In the genomic region with DNA sequence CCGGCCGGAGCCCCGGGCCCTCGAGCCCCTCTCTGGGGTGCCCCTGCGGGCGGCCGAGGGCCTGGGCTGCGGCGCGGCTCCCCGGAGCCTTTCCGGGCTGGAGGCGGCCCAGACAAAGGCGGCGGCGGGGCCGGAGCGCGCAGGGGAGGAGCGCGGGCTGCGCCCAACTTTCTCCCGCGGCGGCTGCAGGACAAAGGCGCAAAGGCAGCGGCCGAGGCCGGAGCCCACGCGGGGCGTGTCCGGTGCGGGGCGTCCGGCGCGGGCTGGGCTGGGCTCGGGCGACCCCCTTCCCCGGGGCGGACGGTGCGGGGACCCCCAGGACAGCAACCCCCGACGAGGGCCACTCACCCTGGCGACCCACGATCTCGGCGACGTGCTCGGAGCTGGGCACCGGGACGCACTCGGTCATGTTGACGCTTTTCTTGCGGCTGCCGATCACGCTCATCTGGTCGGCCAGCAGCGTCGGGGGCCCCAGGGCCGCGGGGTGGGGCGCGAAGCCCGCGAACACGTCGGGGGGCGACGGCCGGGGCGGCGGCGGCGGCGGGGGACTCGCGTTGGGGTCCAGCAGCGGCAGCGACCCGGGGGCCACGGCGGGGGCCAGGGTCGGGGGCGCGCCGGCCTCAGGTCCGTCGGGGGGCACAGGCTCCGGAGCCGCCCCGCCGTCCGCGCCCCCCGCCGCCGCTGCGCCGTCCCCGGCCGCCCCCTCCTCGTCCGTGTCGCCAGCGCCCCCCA, we compare ENCODE assay signal across 9 cellular contexts. TPM values are rescaled to one million over a fixed set of nuclear protein-coding genes. Genes with fewer than 3 reads are reported as not detected.
DNase-seq lines count a peak whose midpoint lies in the region; FAIRE-seq and TF ChIP-seq lines count a peak whose summit lies in the region.
"Had no signal": no experiment of that assay in that cellular context is flagged by ENCODE, and none has a peak within 500 bp of the region (broad histone marks: within the 10 kb centered on the region; RNA-seq: fewer than 3 reads in every experiment).

No MANE protein-coding gene starts in this region.

- H3K27me3 Mint-ChIP-seq in activated CD4-positive, alpha-beta T cell treated with anti-CD3 and anti-CD28 coated beads, Interleukin-2, amount 10 ng/mL, durations not matched to agents 24 days and 14 days: peaks cover 15% of the 10 kb centered on the region

- H3K9me3 ChIP-seq in keratinocyte (ENCODE audit: control insufficient read depth, low read depth, low read length) (no peaks in the 10 kb centered on the region), testis (no peaks in the 10 kb centered on the region)

- H3K4me1 Mint-ChIP-seq in activated CD4-positive, alpha-beta T cell treated with anti-CD3 and anti-CD28 coated beads, Interleukin-2, amount 10 ng/mL, durations not matched to agents 24 days and 14 days: peaks cover 5% of the 10 kb centered on the region

- peak overlapping the region; percentile 56 for H3K9ac ChIP-seq in keratinocyte (ENCODE audit: control insufficient read depth, extremely low read depth, insufficient read depth, low read length)

- TF ChIP-seq POLR2A in testis (IDR thresholded peaks at IDR 0.05): no peak

- peak; percentile 68 for DNase-seq in activated CD4-positive, alpha-beta T cell treated with anti-CD3 and anti-CD28 coated beads, Interleukin-2, amount 10 ng/mL, durations not matched to agents 24 days and 14 days
- DNase-seq in activated CD4-positive, alpha-beta T cell treated with anti-CD3 and anti-CD28 coated beads for 4 hours: no peak
- no peak for DNase-seq in astrocyte of the cerebellum (ENCODE audit: low read depth)
- no peak for DNase-seq in keratinocyte (ENCODE audit: low read depth, low spot score)
- DNase-seq in testis: no peak
- no peak for DNase-seq in T1000 (lab: John Stamatoyannopoulos, UW)
- no peak for DNase-seq in GM10248 (ENCODE audit: extremely low spot score)
- no peak for DNase-seq in NCI-H2029 treated with DMSO at 0.1 percent for 48 hours (lab: John Stamatoyannopoulos, UW)

- H2AFZ ChIP-seq in keratinocyte (ENCODE audit: control insufficient read depth, low read length): peak overlapping the region; percentile 37

- in situ Hi-C loops in astrocyte of the cerebellum (cut with HindIII; ENCODE audit: low sequenced_read_pairs): no loop called here

- H3K4me2 ChIP-seq in keratinocyte (ENCODE audit: control insufficient read depth, extremely low read depth, insufficient read depth, low read depth, low read length): peak overlapping the region; percentile 73

- H3K9me3 Mint-ChIP-seq in activated CD4-positive, alpha-beta T cell treated with anti-CD3 and anti-CD28 coated beads, Interleukin-2, amount 10 ng/mL, durations not matched to agents 24 days and 14 days: no peaks in the 10 kb centered on the region

- H3K27me3 ChIP-seq in keratinocyte (ENCODE audit: control insufficient read depth, extremely low read depth, insufficient read depth, low read length) (peaks cover 11% of the 10 kb centered on the region), testis (no peaks in the 10 kb centered on the region)

- H3K4me1 ChIP-seq in keratinocyte (ENCODE audit: control insufficient read depth, extremely low read depth, insufficient read depth, low read length) (no peaks in the 10 kb centered on the region), testis (peaks cover 6% of the 10 kb centered on the region)

- POLR2A ChIA-PET in GM10248 (lab: Yijun Ruan, JAX): no interaction called here

- dilution Hi-C loops in keratinocyte (cut with MboI; ENCODE audit: extremely low pct_ligation_motif_present, low sequenced_read_pairs): no loop called here

- TF ChIP-seq CTCF in astrocyte of the cerebellum (IDR thresholded peaks at IDR 0.05; ENCODE audit: low read depth, low read length, missing control alignments): no peak
- TF ChIP-seq CTCF in keratinocyte (optimal IDR thresholded peaks at IDR 0.05 in 1 of 3, IDR thresholded peaks at IDR 0.05 in 1 of 3, conservative IDR thresholded peaks at IDR 0.05 in 1 of 3; ENCODE audit: extremely low read depth in 1 of 3, insufficient read depth in 2 of 3, low read length in 3 of 3): no peak
- no peak for TF ChIP-seq CTCF in testis (IDR thresholded peaks at IDR 0.05)
- TF ChIP-seq CTCF in GM10248 (IDR thresholded peaks at IDR 0.05; ENCODE audit: control extremely low read depth, extremely low read depth, low read depth, missing control alignments): no peak

- no peaks in the 10 kb centered on the region for H4K20me1 ChIP-seq in keratinocyte (ENCODE audit: control insufficient read depth, extremely low read depth, insufficient read depth, low read length)

- intact Hi-C loops in activated CD4-positive, alpha-beta T cell treated with anti-CD3 and anti-CD28 coated beads, Interleukin-2, amount 10 ng/mL, durations not matched to agents 24 days and 14 days (cut with micrococcal nuclease): no loop called here
- intact Hi-C loops in testis (cut with DNase I; ENCODE audit: low total_unique reads): no loop called here

- H3K36me3 ChIP-seq in keratinocyte (ENCODE audit: control insufficient read depth in 2 of 2, extremely low read depth in 1 of 2, insufficient read depth in 2 of 2, low read length in 2 of 2) (no peaks in the 10 kb centered on the region), testis (ENCODE audit: low read depth, missing control alignments) (no peaks in the 10 kb centered on the region)

- WGBS in testis, 2 donors: 1% methylated on average over 79 of the region's 108 CpGs; no CpG with 5 or more reads in 1 of the 2 donors

- no peak overlapping the region for H3K27ac Mint-ChIP-seq in activated CD4-positive, alpha-beta T cell treated with anti-CD3 and anti-CD28 coated beads, Interleukin-2, amount 10 ng/mL, durations not matched to agents 24 days and 14 days

- H3K4me3 Mint-ChIP-seq in activated CD4-positive, alpha-beta T cell treated with anti-CD3 and anti-CD28 coated beads, Interleukin-2, amount 10 ng/mL, durations not matched to agents 24 days and 14 days: peak overlapping the region; percentile 48

- peaks cover 22% of the 10 kb centered on the region for H3K79me2 ChIP-seq in keratinocyte (ENCODE audit: control insufficient read depth, insufficient read depth, low read length)

- H3K27ac ChIP-seq in keratinocyte (ENCODE audit: control insufficient read depth, insufficient read depth, low read length) (no peak overlapping the region), testis (peak overlapping the region; percentile 81 to 87)

- CTCF ChIA-PET in GM10248 (lab: Yijun Ruan, JAX): interaction anchor here (1.4 kb wide), 1 partner anchor 21 kb away, joined by 3 read pairs; no protein-coding TSS in a partner anchor

- FAIRE-seq in keratinocyte (lab: Jason Lieb, UNC): no peak

- H3K9me1 ChIP-seq in keratinocyte (ENCODE audit: control insufficient read depth, extremely low read depth, insufficient read depth, low read length): no peaks in the 10 kb centered on the region

- peaks cover 2% of the 10 kb centered on the region for H3K36me3 Mint-ChIP-seq in activated CD4-positive, alpha-beta T cell treated with anti-CD3 and anti-CD28 coated beads, Interleukin-2, amount 10 ng/mL, durations not matched to agents 24 days and 14 days (ENCODE audit: low read depth)

- H3K4me3 ChIP-seq in astrocyte of the cerebellum (ENCODE audit: low read depth, low read length) (peak overlapping the region; percentile 57), keratinocyte (ENCODE audit: control insufficient read depth in 2 of 3, extremely low read depth in 1 of 3, insufficient read depth in 2 of 3, low read depth in 1 of 3, low read length in 3 of 3) (peak overlapping the region; percentile 64 to 73 (median 71)), testis (peak overlapping the region; percentile 67 to 76)

RNA-seq across cellular contexts. Expression of a gene that starts 0.8 kb away (rescaled TPM):
- total RNA-seq in activated CD4-positive, alpha-beta T cell treated with anti-CD3 and anti-CD28 coated beads, Interleukin-2, amount 10 ng/mL, durations not matched to agents 24 days and 14 days: 15.9 and 16.1 TPM in 2 replicates
- 3.9 to 6.3 TPM (median 5.9 TPM) in 3 replicates for polyA plus RNA-seq in keratinocyte
- 0.82 TPM for polyA plus RNA-seq in keratinocyte (2011; ENCODE audit: low read depth)
- polyA plus RNA-seq in keratinocyte (2011; cell fraction: cytosol; rRNA removed): 2.8 and 6.7 TPM in 2 replicates
- 2.0 and 5.1 TPM in 2 replicates for polyA plus RNA-seq in keratinocyte (2011; cell fraction: nucleus; rRNA removed)
- 3.2 and 10.4 TPM in 2 replicates for polyA plus RNA-seq in keratinocyte (2012; ENCODE audit: low replicate concordance)
- polyA minus RNA-seq in keratinocyte: 1.5 to 4.2 TPM (median 3.1 TPM) in 3 replicates
- 73.3 TPM for polyA minus RNA-seq in keratinocyte (2011; cell fraction: cytosol; rRNA and poly(A)+ RNA removed)
- polyA minus RNA-seq in keratinocyte (2011; cell fraction: nucleus; rRNA and poly(A)+ RNA removed): 9.2 and 12.7 TPM in 2 replicates
- total RNA-seq in testis: 100 to 1,000 TPM; 127 to 211 TPM
- polyA plus RNA-seq in testis (ENCODE audit: insufficient read depth, low read depth, low replicate concordance): 45.6 TPM

RNA-seq across cellular contexts. Expression of a gene that starts 25.4 kb away (rescaled TPM):
- total RNA-seq in activated CD4-positive, alpha-beta T cell treated with anti-CD3 and anti-CD28 coated beads, Interleukin-2, amount 10 ng/mL, durations not matched to agents 24 days and 14 days: 132 and 140 TPM in 2 replicates
- polyA plus RNA-seq in keratinocyte (16.6 to 27.4 TPM (median 21.9 TPM) in 3 replicates), testis (ENCODE audit: insufficient read depth, low read depth, low replicate concordance) (78.3 TPM)
- 6.5 TPM for polyA plus RNA-seq in keratinocyte (2011; ENCODE audit: low read depth)
- 14.2 and 35.0 TPM in 2 replicates for polyA plus RNA-seq in keratinocyte (2011; cell fraction: cytosol; rRNA removed)
- polyA plus RNA-seq in keratinocyte (2011; cell fraction: nucleus; rRNA removed): 39.6 and 62.3 TPM in 2 replicates
- 23.8 and 42.8 TPM in 2 replicates for polyA plus RNA-seq in keratinocyte (2012; ENCODE audit: low replicate concordance)
- 25.1 to 33.3 TPM (median 28.8 TPM) in 3 replicates for polyA minus RNA-seq in keratinocyte
- 57.6 TPM for polyA minus RNA-seq in keratinocyte (2011; cell fraction: cytosol; rRNA and poly(A)+ RNA removed)
- polyA minus RNA-seq in keratinocyte (2011; cell fraction: nucleus; rRNA and poly(A)+ RNA removed): 27.7 and 31.1 TPM in 2 replicates
- total RNA-seq in testis: 100 to 1,000 TPM; 146 to 153 TPM

RNA-seq across cellular contexts. Expression of a gene that starts 38.0 kb away (rescaled TPM):
- total RNA-seq in activated CD4-positive, alpha-beta T cell treated with anti-CD3 and anti-CD28 coated beads, Interleukin-2, amount 10 ng/mL, durations not matched to agents 24 days and 14 days: 194 and 195 TPM in 2 replicates
- 136 to 468 TPM (median 327 TPM) in 3 replicates for polyA plus RNA-seq in keratinocyte
- 107 TPM for polyA plus RNA-seq in keratinocyte (2011; ENCODE audit: low read depth)
- polyA plus RNA-seq in keratinocyte (2011; cell fraction: cytosol; rRNA removed): 146 and 279 TPM in 2 replicates
- polyA plus RNA-seq in keratinocyte (2011; cell fraction: nucleus; rRNA removed): 57.5 and 79.4 TPM in 2 replicates
- polyA plus RNA-seq in keratinocyte (2012; ENCODE audit: low replicate concordance): 199 and 273 TPM in 2 replicates
- polyA minus RNA-seq in keratinocyte: 22.0 to 29.1 TPM (median 25.4 TPM) in 3 replicates
- 57.4 TPM for polyA minus RNA-seq in keratinocyte (2011; cell fraction: cytosol; rRNA and poly(A)+ RNA removed)
- polyA minus RNA-seq in keratinocyte (2011; cell fraction: nucleus; rRNA and poly(A)+ RNA removed): 14.8 and 16.8 TPM in 2 replicates
- total RNA-seq in testis: 10 to 100 TPM; 45.8 to 60.8 TPM
- 105 TPM for polyA plus RNA-seq in testis (ENCODE audit: insufficient read depth, low read depth, low replicate concordance)

RNA-seq across cellular contexts. Expression of a gene that starts 43.4 kb away (rescaled TPM):
- total RNA-seq in activated CD4-positive, alpha-beta T cell treated with anti-CD3 and anti-CD28 coated beads, Interleukin-2, amount 10 ng/mL, durations not matched to agents 24 days and 14 days: not detected in 2 replicates
- polyA plus RNA-seq in keratinocyte: 0.05 to 0.26 TPM (median 0.06 TPM) in 3 replicates
- not detected for polyA plus RNA-seq in keratinocyte (2011; ENCODE audit: low read depth)
- 0.08 TPM in 1 of 2 replicates, not detected in the other for polyA plus RNA-seq in keratinocyte (2011; cell fraction: cytosol; rRNA removed)
- 1.1 and 1.5 TPM in 2 replicates for polyA plus RNA-seq in keratinocyte (2011; cell fraction: nucleus; rRNA removed)
- polyA plus RNA-seq in keratinocyte (2012; ENCODE audit: low replicate concordance): 0.45 TPM in 1 of 2 replicates, not detected in the other
- polyA minus RNA-seq in keratinocyte: 0.07 TPM in 1 of 3 replicates, not detected in the others
- not detected for polyA minus RNA-seq in keratinocyte (2011; cell fraction: cytosol; rRNA and poly(A)+ RNA removed)
- 0.42 TPM in 1 of 2 replicates, not detected in the other for polyA minus RNA-seq in keratinocyte (2011; cell fraction: nucleus; rRNA and poly(A)+ RNA removed)
- 10 to 100 TPM; 13.4 to 31.5 TPM for total RNA-seq in testis
- polyA plus RNA-seq in testis (ENCODE audit: insufficient read depth, low read depth, low replicate concordance): 2.4 TPM
- total RNA-seq: subcutaneous adipose tissue had no signal

RNA-seq across cellular contexts. Expression of a gene that starts 54.5 kb away (rescaled TPM):
- total RNA-seq in activated CD4-positive, alpha-beta T cell treated with anti-CD3 and anti-CD28 coated beads, Interleukin-2, amount 10 ng/mL, durations not matched to agents 24 days and 14 days: 5.4 and 6.6 TPM in 2 replicates
- polyA plus RNA-seq in keratinocyte: 4.2 to 8.5 TPM (median 5.7 TPM) in 3 replicates
- 1.9 TPM for polyA plus RNA-seq in keratinocyte (2011; ENCODE audit: low read depth)
- 5.2 and 8.3 TPM in 2 replicates for polyA plus RNA-seq in keratinocyte (2011; cell fraction: cytosol; rRNA removed)
- 17.7 and 25.8 TPM in 2 replicates for polyA plus RNA-seq in keratinocyte (2011; cell fraction: nucleus; rRNA removed)
- polyA plus RNA-seq in keratinocyte (2012; ENCODE audit: low replicate concordance): 3.6 and 8.7 TPM in 2 replicates
- polyA minus RNA-seq in keratinocyte: 4.6 to 5.7 TPM (median 5.1 TPM) in 3 replicates
- polyA minus RNA-seq in keratinocyte (2011; cell fraction: cytosol; rRNA and poly(A)+ RNA removed): 15.2 TPM
- polyA minus RNA-seq in keratinocyte (2011; cell fraction: nucleus; rRNA and poly(A)+ RNA removed): 7.5 and 9.9 TPM in 2 replicates
- total RNA-seq in testis: 10 to 100 TPM; 10.7 to 17.9 TPM
- polyA plus RNA-seq in testis (ENCODE audit: insufficient read depth, low read depth, low replicate concordance): 7.2 TPM
